ENCODE assay signal across 27 cellular contexts in genomic region chr16:87625241-87625797, GRCh38. TPM values are rescaled to one million over a fixed set of nuclear protein-coding genes. Genes with fewer than 3 reads are reported as not detected.
"Had no signal": no experiment of that assay in that cellular context is flagged by ENCODE, and none has a peak within 500 bp of the region (broad histone marks: within the 10 kb centered on the region; RNA-seq: fewer than 3 reads in every experiment).

No MANE protein-coding gene starts in this region.

- H3K9me3 Mint-ChIP-seq: stimulated activated effector memory CD8-positive, alpha-beta T cell treated with anti-CD3 and anti-CD28 coated beads, Interleukin-12 subunit alpha, Interleukin-12 subunit beta, amount 100 ng/mL, for 72 hours; stimulated activated memory B cell treated with anti-CD40 and anti-IgM and Interleukin-4, amounts not matched to agents 10 μg/mL and 1 μg/mL and 100 μg/mL, for 72 hours; stimulated activated naive B cell treated with anti-CD40 and anti-IgM and Interleukin-4, amounts not matched to agents 10 μg/mL and 1 μg/mL and 100 μg/mL, for 72 hours; stimulated activated naive CD8-positive, alpha-beta T cell treated with anti-CD3 and anti-CD28 coated beads, Interleukin-15, amount 100 ng/mL, for 72 hours; stimulated activated naive CD8-positive, alpha-beta T cell treated with anti-CD3 and anti-CD28 coated beads, Interleukin-15, Interleukin-2, amounts not matched to agents 100 ng/mL and 50 ng/mL, for 24 hours; type B pancreatic cell had no signal

- ATAC-seq: stimulated activated effector memory CD8-positive, alpha-beta T cell treated with anti-CD3 and anti-CD28 coated beads, Interleukin-12 subunit alpha, Interleukin-12 subunit beta, amount 100 ng/mL, for 72 hours; stimulated activated memory B cell treated with anti-CD40 and anti-IgM and Interleukin-4, amounts not matched to agents 10 μg/mL and 1 μg/mL and 100 μg/mL, for 72 hours; stimulated activated naive B cell treated with anti-CD40 and anti-IgM and Interleukin-4, amounts not matched to agents 10 μg/mL and 1 μg/mL and 100 μg/mL, for 72 hours; stimulated activated naive CD8-positive, alpha-beta T cell treated with anti-CD3 and anti-CD28 coated beads, Interleukin-15, amount 100 ng/mL, for 72 hours; stimulated activated naive CD8-positive, alpha-beta T cell treated with anti-CD3 and anti-CD28 coated beads, Interleukin-15, Interleukin-2, amounts not matched to agents 100 U/mL and 50 U/mL, for 24 hours; upper lobe of right lung had no signal

- H3K4me1 ChIP-seq: stomach, suprapubic skin, testis, thyroid gland, tibial artery, tibial nerve, transverse colon, upper lobe of left lung, upper lobe of right lung, uterus, vagina had no signal

- H3K4me3 ChIP-seq: stomach, suprapubic skin, testis, thoracic aorta, thyroid gland, tibial artery, tibial nerve, transverse colon, upper lobe of left lung, upper lobe of right lung, uterus, vagina had no signal

- H3K36me3 Mint-ChIP-seq: stimulated activated effector memory CD8-positive, alpha-beta T cell treated with anti-CD3 and anti-CD28 coated beads, Interleukin-12 subunit alpha, Interleukin-12 subunit beta, amount 100 ng/mL, for 72 hours; stimulated activated memory B cell treated with anti-CD40 and anti-IgM and Interleukin-4, amounts not matched to agents 10 μg/mL and 1 μg/mL and 100 μg/mL, for 72 hours; stimulated activated naive B cell treated with anti-CD40 and anti-IgM and Interleukin-4, amounts not matched to agents 10 μg/mL and 1 μg/mL and 100 μg/mL, for 72 hours; type B pancreatic cell had no signal

- DNase-seq: stimulated activated CD4-positive, alpha-beta T cell treated with anti-CD3 and anti-CD28 coated beads, Interleukin-2, amount 100 ng/mL, for 48 hours; stimulated activated CD4-positive, alpha-beta T cell treated with anti-CD3 and anti-CD28 coated beads, Interleukin-4, amount 100 ng/mL, for 1 hour; stimulated activated CD4-positive, alpha-beta T cell treated with anti-CD3 and anti-CD28 coated beads, Interleukin-4, amount 100 ng/mL, for 24 hours; stimulated activated CD4-positive, alpha-beta T cell treated with anti-CD3 and anti-CD28 coated beads, Interleukin-4, amount 100 ng/mL, for 4 hours; stimulated activated CD8-positive, alpha-beta memory T cell treated with anti-CD3 and anti-CD28 coated beads, Interleukin-4, amount 100 ng/mL, for 48 hours; stimulated activated naive B cell treated with anti-CD40 and anti-IgM and Interleukin-4, amounts not matched to agents 10 μg/mL and 1 μg/mL and 100 μg/mL, for 72 hours; stimulated activated naive CD4-positive, alpha-beta T cell; stimulated activated naive CD4-positive, alpha-beta T cell treated with Interleukin-2 at 50 U/mL for 16 hours; stimulated activated naive CD8-positive, alpha-beta T cell treated with anti-CD3 and anti-CD28 coated beads, Interleukin-15, amount 100 ng/mL, for 72 hours; stimulated activated naive CD8-positive, alpha-beta T cell treated with anti-CD3 and anti-CD28 coated beads, Interleukin-15, Interleukin-2, amounts not matched to agents 100 U/mL and 50 U/mL, for 24 hours; stomach; testis; thyroid gland; tibial artery; transverse colon; trophoblast cell; upper lobe of left lung; upper lobe of right lung; uterus had no signal

- H3K27ac ChIP-seq: stomach, suprapubic skin, testis, thoracic aorta, thyroid gland, tibial artery, tibial nerve, transverse colon, upper lobe of left lung, upper lobe of right lung, uterus, vagina had no signal

- H3K27me3 Mint-ChIP-seq: type B pancreatic cell had no signal

- H3K27ac Mint-ChIP-seq: stimulated activated effector memory CD8-positive, alpha-beta T cell treated with anti-CD3 and anti-CD28 coated beads, Interleukin-12 subunit alpha, Interleukin-12 subunit beta, amount 100 ng/mL, for 72 hours; stimulated activated memory B cell treated with anti-CD40 and anti-IgM and Interleukin-4, amounts not matched to agents 10 μg/mL and 1 μg/mL and 100 μg/mL, for 72 hours; stimulated activated naive B cell treated with anti-CD40 and anti-IgM and Interleukin-4, amounts not matched to agents 10 μg/mL and 1 μg/mL and 100 μg/mL, for 72 hours; stimulated activated naive CD8-positive, alpha-beta T cell treated with anti-CD3 and anti-CD28 coated beads, Interleukin-15, amount 100 ng/mL, for 72 hours; stimulated activated naive CD8-positive, alpha-beta T cell treated with anti-CD3 and anti-CD28 coated beads, Interleukin-15, Interleukin-2, amounts not matched to agents 100 ng/mL and 50 ng/mL, for 24 hours; type B pancreatic cell had no signal

- H3K9me3 ChIP-seq: testis, thoracic aorta, thyroid gland, transverse colon, upper lobe of right lung, uterus, vagina had no signal

- H3K4me3 Mint-ChIP-seq: stimulated activated effector memory CD8-positive, alpha-beta T cell treated with anti-CD3 and anti-CD28 coated beads, Interleukin-12 subunit alpha, Interleukin-12 subunit beta, amount 100 ng/mL, for 72 hours; stimulated activated memory B cell treated with anti-CD40 and anti-IgM and Interleukin-4, amounts not matched to agents 10 μg/mL and 1 μg/mL and 100 μg/mL, for 72 hours; stimulated activated naive B cell treated with anti-CD40 and anti-IgM and Interleukin-4, amounts not matched to agents 10 μg/mL and 1 μg/mL and 100 μg/mL, for 72 hours; stimulated activated naive CD8-positive, alpha-beta T cell treated with anti-CD3 and anti-CD28 coated beads, Interleukin-15, amount 100 ng/mL, for 72 hours; stimulated activated naive CD8-positive, alpha-beta T cell treated with anti-CD3 and anti-CD28 coated beads, Interleukin-15, Interleukin-2, amounts not matched to agents 100 ng/mL and 50 ng/mL, for 24 hours; type B pancreatic cell had no signal

- H3K4me1 Mint-ChIP-seq: stimulated activated effector memory CD8-positive, alpha-beta T cell treated with anti-CD3 and anti-CD28 coated beads, Interleukin-12 subunit alpha, Interleukin-12 subunit beta, amount 100 ng/mL, for 72 hours; stimulated activated memory B cell treated with anti-CD40 and anti-IgM and Interleukin-4, amounts not matched to agents 10 μg/mL and 1 μg/mL and 100 μg/mL, for 72 hours; stimulated activated naive CD8-positive, alpha-beta T cell treated with anti-CD3 and anti-CD28 coated beads, Interleukin-15, amount 100 ng/mL, for 72 hours had no signal

- H3K27me3 ChIP-seq: testis, thyroid gland, upper lobe of left lung, uterus, vagina had no signal

- H3K36me3 ChIP-seq: stomach, suprapubic skin, thoracic aorta, thyroid gland, tibial artery, tibial nerve, transverse colon, upper lobe of left lung, upper lobe of right lung, uterus, vagina had no signal

RNA-seq across cellular contexts. Expression of gene JPH3, which starts 23.0 kb away (rescaled TPM):
- total RNA-seq: suprapubic skin, thoracic aorta had no signal
